Comparison of ENCODE assay signal across 15 cellular contexts in the genomic region with DNA sequence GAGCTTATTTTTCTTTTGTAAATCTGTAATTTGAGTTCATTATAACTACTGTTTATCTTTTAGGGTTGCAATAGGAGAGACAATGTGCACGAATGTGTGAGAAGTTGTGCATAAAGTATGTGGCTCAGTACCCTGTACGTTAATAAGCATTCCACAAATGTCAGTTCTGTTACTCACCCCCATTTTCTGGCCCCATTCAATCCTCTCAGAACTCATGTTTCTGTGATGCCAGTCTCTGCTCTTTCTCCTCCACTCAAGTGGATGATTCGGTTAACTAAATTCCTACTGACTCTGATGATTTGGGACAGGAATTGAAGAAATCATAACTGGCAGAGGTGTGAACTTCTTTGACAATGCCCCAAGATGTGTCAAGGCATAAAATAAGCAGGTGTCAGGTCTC. TPM values are rescaled to one million over a fixed set of nuclear protein-coding genes. Genes with fewer than 3 reads are reported as not detected.
A peak's percentile ranks its signal among the peaks of the same experiment; 100 is the strongest.
DNase-seq lines count a peak whose midpoint lies in the region; ATAC-seq and TF ChIP-seq lines count a peak whose summit lies in the region.
"Had no signal": no experiment of that assay in that cellular context is flagged by ENCODE, and none has a peak within 500 bp of the region (broad histone marks: within the 10 kb centered on the region; RNA-seq: fewer than 3 reads in every experiment).

No MANE protein-coding gene starts in this region.

- TF ChIP-seq CTCF in Panc1 (IDR thresholded peaks at IDR 0.05) (no peak), epithelial cell of proximal tubule (conservative IDR thresholded peaks at IDR 0.05; ENCODE audit: low read depth, low read length) (no peak), neural progenitor cell (IDR thresholded peaks at IDR 0.05) (no peak), right lobe of liver (IDR thresholded peaks at IDR 0.05) (no peak)

- H3K27me3 ChIP-seq in Panc1 (ENCODE audit: control insufficient read depth, insufficient read depth, low read length): peaks cover 2% of the 10 kb centered on the region; the same call in 1 of the 2 replicates
- no peaks in the 10 kb centered on the region for H3K27me3 ChIP-seq in neural progenitor cell
- H3K27me3 ChIP-seq in right lobe of liver: no peaks in the 10 kb centered on the region

- H3K9ac ChIP-seq in neural progenitor cell: no peak overlapping the region

- H3K27ac ChIP-seq in Panc1 (ENCODE audit: low read length) (no peak overlapping the region), neural progenitor cell (no peak overlapping the region), right lobe of liver (no peak overlapping the region)
- H3K27ac ChIP-seq: WERI-Rb-1 had no signal

- H3K4me3 Mint-ChIP-seq in neural progenitor cell: no peak overlapping the region
- H3K4me3 Mint-ChIP-seq: CD8-positive, alpha-beta T cell; effector memory CD8-positive, alpha-beta T cell; naive thymus-derived CD4-positive, alpha-beta T cell had no signal

- H3K36me3 ChIP-seq in Panc1 (ENCODE audit: control insufficient read depth, insufficient read depth, low read length) (no peaks in the 10 kb centered on the region), neural progenitor cell (no peaks in the 10 kb centered on the region), right lobe of liver (no peaks in the 10 kb centered on the region)
- H3K36me3 ChIP-seq: HAP-1, WERI-Rb-1 had no signal

- no peaks in the 10 kb centered on the region for H3K9me3 Mint-ChIP-seq in neural progenitor cell
- H3K9me3 Mint-ChIP-seq: CD8-positive, alpha-beta T cell; effector memory CD8-positive, alpha-beta T cell; naive thymus-derived CD4-positive, alpha-beta T cell had no signal

- peak overlapping the region; percentile 50 for H3K4me2 ChIP-seq in neural progenitor cell

- H3K4me3 ChIP-seq in Panc1 (ENCODE audit: low read depth in 2 of 2, low read length in 2 of 2): no peak overlapping the region
- H3K4me3 ChIP-seq in epithelial cell of proximal tubule (ENCODE audit: low read depth, low read length): no peak overlapping the region
- H3K4me3 ChIP-seq in neural progenitor cell: no peak overlapping the region
- H3K4me3 ChIP-seq in right lobe of liver: no peak overlapping the region
- H3K4me3 ChIP-seq: HAP-1 had no signal

- H3K4me1 Mint-ChIP-seq in neural progenitor cell: peaks cover 23% of the 10 kb centered on the region
- H3K4me1 Mint-ChIP-seq: naive thymus-derived CD4-positive, alpha-beta T cell had no signal

- DNase-seq in ELR (ENCODE audit: low read depth): peak; percentile 85
- DNase-seq in Panc1 (ENCODE audit: low read depth, low spot score): no peak
- peak; percentile 25 for DNase-seq in epithelial cell of proximal tubule (ENCODE audit: low read depth)
- peak; percentile 33 for DNase-seq in neural progenitor cell (ENCODE audit: low spot score)
- no peak for DNase-seq in NCI-H1105 (lab: John Stamatoyannopoulos, UW)
- no peak for DNase-seq in right lobe of liver
- DNase-seq: activated CD8-positive, alpha-beta memory T cell treated with anti-CD3 and anti-CD28 coated beads, Interleukin-2, amount 50 U/mL, for 4 hours; CD8-positive, alpha-beta T cell; effector memory CD8-positive, alpha-beta T cell; naive thymus-derived CD4-positive, alpha-beta T cell; WERI-Rb-1 had no signal

- no peaks in the 10 kb centered on the region for H3K9me3 ChIP-seq in Panc1 (ENCODE audit: control insufficient read depth, insufficient read depth, low read depth, low read length)
- H3K9me3 ChIP-seq in neural progenitor cell (ENCODE audit: low read depth): no peaks in the 10 kb centered on the region
- H3K9me3 ChIP-seq in right lobe of liver: no peaks in the 10 kb centered on the region
- H3K9me3 ChIP-seq: HAP-1 had no signal

- in situ Hi-C loops in Panc1 (cut with HindIII; ENCODE audit: low pct_unique_long_range_greater_than_20kb, low sequenced_read_pairs): no loop called here

- CTCF ChIA-PET in Panc1 (lab: Charles Lee): no interaction called here

- ATAC-seq in Panc1 (0 out of 2 replicates have a peak, but pooled peaks have one; percentile 39), HG02852 (IDR thresholded peaks at IDR 0.05; ENCODE audit: unreplicated experiment) (no peak), GM18519 (IDR thresholded peaks at IDR 0.05; ENCODE audit: low FRiP score, unreplicated experiment) (no peak), right lobe of liver (no peak)
- ATAC-seq: CD8-positive, alpha-beta T cell; effector memory CD8-positive, alpha-beta T cell; naive thymus-derived CD4-positive, alpha-beta T cell had no signal

- POLR2A ChIA-PET in Panc1 (lab: Charles Lee): no interaction called here

- intact Hi-C loops in Panc1 (cut with micrococcal nuclease; ENCODE audit: unreplicated experiment) (no loop called here), right lobe of liver (cut with DNase I) (no loop called here)

- no peaks in the 10 kb centered on the region for H3K27me3 Mint-ChIP-seq in neural progenitor cell (ENCODE audit: insufficient read depth, low read depth)

- H2AFZ ChIP-seq in neural progenitor cell (replicated peaks): no peak overlapping the region

- H3K27ac Mint-ChIP-seq in neural progenitor cell: no peak overlapping the region
- H3K27ac Mint-ChIP-seq: CD8-positive, alpha-beta T cell; effector memory CD8-positive, alpha-beta T cell; naive thymus-derived CD4-positive, alpha-beta T cell had no signal

- H4K20me1 ChIP-seq in neural progenitor cell (ENCODE audit: low read depth): no peaks in the 10 kb centered on the region

- H3K4me1 ChIP-seq in Panc1 (ENCODE audit: control insufficient read depth, insufficient read depth, low read length) (0 out of 2 replicates have a peak, but pooled peaks cover 4% of the 10 kb centered on the region), neural progenitor cell (peaks cover 26% of the 10 kb centered on the region), right lobe of liver (no peaks in the 10 kb centered on the region)

- no peaks in the 10 kb centered on the region for H3K79me2 ChIP-seq in neural progenitor cell (ENCODE audit: low read depth)

- no peak for TF ChIP-seq POLR2A in right lobe of liver (IDR thresholded peaks at IDR 0.05)

- H3K36me3 Mint-ChIP-seq in neural progenitor cell: no peaks in the 10 kb centered on the region
- H3K36me3 Mint-ChIP-seq: CD8-positive, alpha-beta T cell; naive thymus-derived CD4-positive, alpha-beta T cell had no signal

- H3F3A ChIP-seq in neural progenitor cell (ENCODE audit: low read depth): peaks cover 16% of the 10 kb centered on the region

- no TSS peak for BruUV-seq in Panc1 (replicated peaks; lab: Mats Ljungman, UMichigan)

- 64% methylated on average over 3 of the region's 3 CpGs for WGBS in right lobe of liver (ENCODE audit: insufficient coverage, low coverage, low lambda C conversion rate, missing lambda C conversion rate)

RNA-seq across cellular contexts. Expression of a gene that starts 10.2 kb away (rescaled TPM):
- total RNA-seq in Panc1 (2021; ENCODE audit: unreplicated experiment) (not detected), epithelial cell of proximal tubule (not detected in 2 replicates), neural progenitor cell (ENCODE audit: low replicate concordance) (not detected in 2 replicates), right lobe of liver (not detected)
- not detected for polyA plus RNA-seq in Panc1 (2012; ENCODE audit: insufficient read length)
- total RNA-seq: CD8-positive, alpha-beta T cell; naive thymus-derived CD4-positive, alpha-beta T cell had no signal
- polyA plus RNA-seq: adipose tissue; naive thymus-derived CD4-positive, alpha-beta T cell had no signal

Comparison
In these comparisons a context has a peak if more than half of its experiments do, and no peak if none do; other contexts are left out.
1. DNase-seq: peak in ELR (single experiment), epithelial cell of proximal tubule (single experiment) and neural progenitor cell (single experiment); none in Panc1 (single experiment), NCI-H1105 (single experiment) and right lobe of liver (0 of 3).